1 cellular context compared by ENCODE assay signal in the genomic region with DNA sequence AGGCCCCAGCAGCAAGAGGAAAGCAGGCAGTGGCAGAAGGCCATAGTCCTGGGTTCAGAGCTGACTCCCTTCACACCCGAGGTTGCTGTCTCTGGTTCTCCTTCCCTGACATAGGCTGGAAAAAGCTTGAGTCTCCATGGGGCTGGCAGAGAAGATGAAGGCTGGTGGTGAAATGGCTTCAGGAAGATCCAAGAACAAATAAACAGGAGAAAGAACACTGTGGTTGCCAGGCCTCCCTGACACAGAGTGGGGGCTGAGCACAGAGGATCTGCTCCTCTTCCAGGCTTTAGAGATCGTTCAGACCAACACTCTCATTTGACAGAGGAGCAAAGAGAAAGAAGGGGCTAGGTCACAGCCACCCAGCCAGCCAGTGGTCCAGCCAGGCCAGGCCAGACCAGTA.
TF ChIP-seq lines count a peak whose summit lies in the region.

No MANE protein-coding gene starts in this region.

TF ChIP-seq in K562, 482 proteins besides CTCF, POLR2A, EP300 and RAD21:
- TF ChIP-seq NFE2L1 (tag; IDR thresholded peaks at IDR 0.05; ENCODE audit: borderline replicate concordance, low read depth) (no peak), TAL1 (IDR thresholded peaks at IDR 0.05) (no peak), U2AF2 (optimal IDR thresholded peaks at IDR 0.05; ENCODE audit: low read depth, low read length) (no peak), PYGO2 (tag; IDR thresholded peaks at IDR 0.05) (no peak), SETDB1 (IDR thresholded peaks at IDR 0.05; ENCODE audit: low read length) (no peak), ZNF347 (CRISPR knock-in tag; IDR thresholded peaks at IDR 0.05; ENCODE audit: low read depth) (no peak), CBFA2T2 (conservative IDR thresholded peaks at IDR 0.05) (no peak), CTBP1 (IDR thresholded peaks at IDR 0.05; ENCODE audit: borderline replicate concordance) (no peak), NFXL1 (CRISPR knock-in tag; IDR thresholded peaks at IDR 0.05) (no peak), ESRRA (IDR thresholded peaks at IDR 0.05; ENCODE audit: borderline replicate concordance, low read depth) (no peak), ZNF778 (CRISPR knock-in tag; IDR thresholded peaks at IDR 0.05) (no peak), CBFA2T3 (IDR thresholded peaks at IDR 0.05) (no peak)
- TF ChIP-seq, protein P1, sequence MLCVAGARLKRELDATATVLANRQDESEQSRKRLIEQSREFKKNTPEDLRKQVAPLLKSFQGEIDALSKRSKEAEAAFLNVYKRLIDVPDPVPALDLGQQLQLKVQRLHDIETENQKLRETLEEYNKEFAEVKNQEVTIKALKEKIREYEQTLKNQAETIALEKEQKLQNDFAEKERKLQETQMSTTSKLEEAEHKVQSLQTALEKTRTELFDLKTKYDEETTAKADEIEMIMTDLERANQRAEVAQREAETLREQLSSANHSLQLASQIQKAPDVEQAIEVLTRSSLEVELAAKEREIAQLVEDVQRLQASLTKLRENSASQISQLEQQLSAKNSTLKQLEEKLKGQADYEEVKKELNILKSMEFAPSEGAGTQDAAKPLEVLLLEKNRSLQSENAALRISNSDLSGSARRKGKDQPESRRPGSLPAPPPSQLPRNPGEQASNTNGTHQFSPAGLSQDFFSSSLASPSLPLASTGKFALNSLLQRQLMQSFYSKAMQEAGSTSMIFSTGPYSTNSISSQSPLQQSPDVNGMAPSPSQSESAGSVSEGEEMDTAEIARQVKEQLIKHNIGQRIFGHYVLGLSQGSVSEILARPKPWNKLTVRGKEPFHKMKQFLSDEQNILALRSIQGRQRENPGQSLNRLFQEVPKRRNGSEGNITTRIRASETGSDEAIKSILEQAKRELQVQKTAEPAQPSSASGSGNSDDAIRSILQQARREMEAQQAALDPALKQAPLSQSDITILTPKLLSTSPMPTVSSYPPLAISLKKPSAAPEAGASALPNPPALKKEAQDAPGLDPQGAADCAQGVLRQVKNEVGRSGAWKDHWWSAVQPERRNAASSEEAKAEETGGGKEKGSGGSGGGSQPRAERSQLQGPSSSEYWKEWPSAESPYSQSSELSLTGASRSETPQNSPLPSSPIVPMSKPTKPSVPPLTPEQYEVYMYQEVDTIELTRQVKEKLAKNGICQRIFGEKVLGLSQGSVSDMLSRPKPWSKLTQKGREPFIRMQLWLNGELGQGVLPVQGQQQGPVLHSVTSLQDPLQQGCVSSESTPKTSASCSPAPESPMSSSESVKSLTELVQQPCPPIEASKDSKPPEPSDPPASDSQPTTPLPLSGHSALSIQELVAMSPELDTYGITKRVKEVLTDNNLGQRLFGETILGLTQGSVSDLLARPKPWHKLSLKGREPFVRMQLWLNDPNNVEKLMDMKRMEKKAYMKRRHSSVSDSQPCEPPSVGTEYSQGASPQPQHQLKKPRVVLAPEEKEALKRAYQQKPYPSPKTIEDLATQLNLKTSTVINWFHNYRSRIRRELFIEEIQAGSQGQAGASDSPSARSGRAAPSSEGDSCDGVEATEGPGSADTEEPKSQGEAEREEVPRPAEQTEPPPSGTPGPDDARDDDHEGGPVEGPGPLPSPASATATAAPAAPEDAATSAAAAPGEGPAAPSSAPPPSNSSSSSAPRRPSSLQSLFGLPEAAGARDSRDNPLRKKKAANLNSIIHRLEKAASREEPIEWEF (CRISPR knock-in tag; IDR thresholded peaks at IDR 0.05), result no peak
- TF ChIP-seq, protein P2, sequence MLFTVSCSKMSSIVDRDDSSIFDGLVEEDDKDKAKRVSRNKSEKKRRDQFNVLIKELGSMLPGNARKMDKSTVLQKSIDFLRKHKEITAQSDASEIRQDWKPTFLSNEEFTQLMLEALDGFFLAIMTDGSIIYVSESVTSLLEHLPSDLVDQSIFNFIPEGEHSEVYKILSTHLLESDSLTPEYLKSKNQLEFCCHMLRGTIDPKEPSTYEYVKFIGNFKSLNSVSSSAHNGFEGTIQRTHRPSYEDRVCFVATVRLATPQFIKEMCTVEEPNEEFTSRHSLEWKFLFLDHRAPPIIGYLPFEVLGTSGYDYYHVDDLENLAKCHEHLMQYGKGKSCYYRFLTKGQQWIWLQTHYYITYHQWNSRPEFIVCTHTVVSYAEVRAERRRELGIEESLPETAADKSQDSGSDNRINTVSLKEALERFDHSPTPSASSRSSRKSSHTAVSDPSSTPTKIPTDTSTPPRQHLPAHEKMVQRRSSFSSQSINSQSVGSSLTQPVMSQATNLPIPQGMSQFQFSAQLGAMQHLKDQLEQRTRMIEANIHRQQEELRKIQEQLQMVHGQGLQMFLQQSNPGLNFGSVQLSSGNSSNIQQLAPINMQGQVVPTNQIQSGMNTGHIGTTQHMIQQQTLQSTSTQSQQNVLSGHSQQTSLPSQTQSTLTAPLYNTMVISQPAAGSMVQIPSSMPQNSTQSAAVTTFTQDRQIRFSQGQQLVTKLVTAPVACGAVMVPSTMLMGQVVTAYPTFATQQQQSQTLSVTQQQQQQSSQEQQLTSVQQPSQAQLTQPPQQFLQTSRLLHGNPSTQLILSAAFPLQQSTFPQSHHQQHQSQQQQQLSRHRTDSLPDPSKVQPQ (CRISPR knock-in tag; IDR thresholded peaks at IDR 0.05; ENCODE audit: borderline replicate concordance), result no peak
